In the genomic region with DNA sequence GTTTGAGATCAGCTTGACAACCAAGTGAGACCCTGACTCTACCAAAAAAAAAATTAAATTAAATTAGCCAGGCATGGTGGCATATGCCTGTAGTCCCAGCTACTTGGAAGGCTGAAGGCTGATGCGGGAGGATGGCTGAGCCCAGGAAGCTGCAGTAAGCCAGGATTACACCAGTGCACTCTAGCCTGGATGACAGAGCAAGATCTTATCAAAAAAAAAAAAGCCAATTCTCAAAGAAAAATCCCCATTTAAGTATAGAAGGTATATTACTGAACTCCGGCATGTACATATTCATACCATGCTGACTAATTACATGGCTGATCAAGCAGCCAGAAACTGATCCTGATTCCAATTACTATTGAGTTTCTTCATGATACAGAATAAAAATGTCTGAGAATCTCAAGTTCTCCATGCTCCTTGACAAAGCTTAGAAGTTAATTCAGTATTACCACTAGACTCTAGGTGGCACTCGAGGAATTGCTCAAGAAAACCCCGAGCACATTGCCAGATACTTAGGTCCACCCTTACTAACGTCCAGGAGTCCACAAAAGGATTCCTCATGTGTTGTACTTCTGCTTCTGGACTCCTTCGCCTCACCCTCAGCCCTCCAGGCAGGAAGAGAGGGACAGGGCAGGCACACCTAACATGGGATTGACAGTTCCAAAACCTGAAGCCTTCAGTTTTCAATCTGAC, we compare ENCODE assay signal across 9 cellular contexts.
DNase-seq lines count a peak whose midpoint lies in the region; ATAC-seq and TF ChIP-seq lines count a peak whose summit lies in the region.
"Had no signal": no experiment of that assay in that cellular context is flagged by ENCODE, and none has a peak within 500 bp of the region (broad histone marks: within the 10 kb centered on the region; RNA-seq: fewer than 3 reads in every experiment).

No MANE protein-coding gene starts in this region.

- H3K27ac ChIP-seq in ovary, result no peak overlapping the region

- peak; percentile 92 for ATAC-seq in GM19351 (IDR thresholded peaks at IDR 0.05; ENCODE audit: unreplicated experiment)
- ATAC-seq in HG03442 (IDR thresholded peaks at IDR 0.05; ENCODE audit: unreplicated experiment), result peak; percentile 84

- H3K4me1 ChIP-seq in ovary (ENCODE audit: insufficient read depth), result no peaks in the 10 kb centered on the region

- H3K4me3 ChIP-seq in ovary, result no peak overlapping the region
- H3K4me3 ChIP-seq: skin epidermis had no signal

- no peaks in the 10 kb centered on the region for H3K9me3 ChIP-seq in ovary

- no peaks in the 10 kb centered on the region for H3K36me3 ChIP-seq in ovary

- no peaks in the 10 kb centered on the region for H3K27me3 ChIP-seq in ovary

- intact Hi-C loops in ovary (cut with DNase I), result loop anchor here (10.0 kb wide), 5 partner anchors 49 to 369 kb away; a partner anchor contains a TSS

- 23 to 29% (median 27%) methylated on average over 6 of the region's 6 CpGs for WGBS in ovary, 3 donors

- TF ChIP-seq POLR2A in ovary (IDR thresholded peaks at IDR 0.05), result no peak

- peak; percentile 47 to 73 (median 73) for TF ChIP-seq CTCF in ovary (IDR thresholded peaks at IDR 0.05)

- DNase-seq in COLO829 (ENCODE audit: low spot score) (peak; percentile 50), RPMI7951 (ENCODE audit: low read depth) (peak; percentile 89), fibroblast of gingiva (ENCODE audit: low read depth) (peak; percentile 87), ovary (peak in 4 of 5 donors; percentile 45 to 68 (median 49)), NCI-H510A treated with DMSO at 0.1 percent for 48 hours (lab: John Stamatoyannopoulos, UW) (no peak), T-helper 1 cell (no peak)

- TF ChIP-seq EP300 in ovary (IDR thresholded peaks at IDR 0.05), result no peak

Comparison
In these comparisons a context has a peak if more than half of its experiments do, and no peak if none do; other contexts are left out.
1. DNase-seq: peak in COLO829 (single experiment), RPMI7951 (single experiment), fibroblast of gingiva (single experiment) and ovary (4 of 5); none in NCI-H510A treated with DMSO at 0.1 percent for 48 hours (single experiment) and T-helper 1 cell (0 of 5).